21 cellular contexts compared by ENCODE assay signal in genomic region chr6:114312931-114313330, GRCh38. TPM values are rescaled to one million over a fixed set of nuclear protein-coding genes. Genes with fewer than 3 reads are reported as not detected.
DNase-seq lines count a peak whose midpoint lies in the region; ATAC-seq and TF ChIP-seq lines count a peak whose summit lies in the region.
"Had no signal": no experiment of that assay in that cellular context is flagged by ENCODE, and none has a peak within 500 bp of the region (broad histone marks: within the 10 kb centered on the region; RNA-seq: fewer than 3 reads in every experiment).

No MANE protein-coding gene starts in this region.

- peak overlapping the region; percentile 22; the same call in 1 of the 2 replicates for H2AFZ ChIP-seq in KMS-11 (ENCODE audit: low read depth)

- ATAC-seq in GM19035 (IDR thresholded peaks at IDR 0.05; ENCODE audit: unreplicated experiment) = peak; percentile 87
- ATAC-seq in HG02885 (IDR thresholded peaks at IDR 0.05; ENCODE audit: poor library complexity, unreplicated experiment) = peak; percentile 69
- no peak for ATAC-seq in HG02798 (IDR thresholded peaks at IDR 0.05; ENCODE audit: poor library complexity, unreplicated experiment)
- no peak for ATAC-seq in GM19023 (IDR thresholded peaks at IDR 0.05; ENCODE audit: unreplicated experiment)
- ATAC-seq: HCT116, lower lobe of right lung, Right ventricle myocardium inferior had no signal

- peaks cover 0 to 2% of the 10 kb centered on the region in 2 donors for H3K27me3 Mint-ChIP-seq in CD4-positive, alpha-beta memory T cell
- H3K27me3 Mint-ChIP-seq: type B pancreatic cell had no signal

- H3K4me1 ChIP-seq in KMS-11 (ENCODE audit: low read depth, poor library complexity, severe bottlenecking) = peaks cover 62% of the 10 kb centered on the region
- no peaks in the 10 kb centered on the region for H3K4me1 ChIP-seq in CD4-positive, alpha-beta memory T cell (ENCODE audit: insufficient read depth, low read length)
- H3K4me1 ChIP-seq: lower lobe of right lung, stomach had no signal

- no peak overlapping the region for H3K27ac Mint-ChIP-seq in CD4-positive, alpha-beta memory T cell
- H3K27ac Mint-ChIP-seq: type B pancreatic cell had no signal

- H3K4me3 ChIP-seq in KMS-11 (IDR thresholded peaks at IDR 0.05; ENCODE audit: insufficient read depth, low read depth, low read length) = no peak overlapping the region
- no peak overlapping the region for H3K4me3 ChIP-seq in CD4-positive, alpha-beta memory T cell (ENCODE audit: low read length in 2 of 2)
- H3K4me3 ChIP-seq: lower lobe of right lung, stomach had no signal

- H3K27me3 ChIP-seq in KMS-11 (ENCODE audit: insufficient read depth, low read depth) = no peaks in the 10 kb centered on the region
- H3K27me3 ChIP-seq in CD4-positive, alpha-beta memory T cell (ENCODE audit: insufficient read depth, low read length) = no peaks in the 10 kb centered on the region
- H3K27me3 ChIP-seq: stomach had no signal

- no peak for TF ChIP-seq CTCF in KMS-11 (conservative IDR thresholded peaks at IDR 0.05; ENCODE audit: low read depth, low read length)

- H3K36me3 Mint-ChIP-seq in CD4-positive, alpha-beta memory T cell = no peaks in the 10 kb centered on the region
- H3K36me3 Mint-ChIP-seq: type B pancreatic cell had no signal

- DNase-seq in EH (ENCODE audit: low read depth) = peak; percentile 9
- no peak for DNase-seq in CD4-positive, alpha-beta memory T cell
- DNase-seq in ecto neural progenitor cell (ENCODE audit: low spot score) = no peak
- DNase-seq: activated CD4-positive, alpha-beta T cell treated with anti-CD3 and anti-CD28 coated beads for 4 hours; AML-193; lower lobe of right lung; NCI-H2029 treated with DMSO at 0.1 percent for 48 hours; NCI-H510A; stimulated activated CD4-positive, alpha-beta T cell treated with anti-CD3 and anti-CD28 coated beads, Interleukin-4, amount 100 ng/mL, for 24 hours; stomach had no signal

- intact Hi-C loops in CD4-positive, alpha-beta memory T cell (cut with micrococcal nuclease) = no loop called here

- H3K4me3 Mint-ChIP-seq in CD4-positive, alpha-beta memory T cell = no peak overlapping the region
- H3K4me3 Mint-ChIP-seq: type B pancreatic cell had no signal

- H3K27ac ChIP-seq in KMS-11 = peak overlapping the region; percentile 52; the same call in 1 of the 2 replicates
- H3K27ac ChIP-seq in CD4-positive, alpha-beta memory T cell (ENCODE audit: low read depth, low read length) = no peak overlapping the region
- H3K27ac ChIP-seq: 22Rv1, lower lobe of right lung, stomach had no signal

- POLR2A ChIA-PET in CD4-positive, alpha-beta memory T cell (lab: Charles Lee; ENCODE audit: partially characterized antibody) = no interaction called here

- no peak overlapping the region; the same call in 1 of the 2 replicates for H3K9ac ChIP-seq in KMS-11

- H3K36me3 ChIP-seq in KMS-11 (ENCODE audit: insufficient read depth) = no peaks in the 10 kb centered on the region; the same call in 1 of the 2 replicates
- H3K36me3 ChIP-seq in CD4-positive, alpha-beta memory T cell (ENCODE audit: insufficient read depth, low read length) = no peaks in the 10 kb centered on the region
- H3K36me3 ChIP-seq: lower lobe of right lung, stomach had no signal

- H3K4me2 ChIP-seq in KMS-11 = peak overlapping the region; percentile 63

- no peaks in the 10 kb centered on the region for H3K79me2 ChIP-seq in KMS-11 (ENCODE audit: insufficient read depth, low read depth)

- CTCF ChIA-PET in CD4-positive, alpha-beta memory T cell (lab: Charles Lee; ENCODE audit: partially characterized antibody) = no interaction called here

- no peaks in the 10 kb centered on the region for H3K4me1 Mint-ChIP-seq in CD4-positive, alpha-beta memory T cell

- H3K9me3 Mint-ChIP-seq in CD4-positive, alpha-beta memory T cell = peaks cover 0 to 2% (median 0%) of the 10 kb centered on the region in 8 donors
- H3K9me3 Mint-ChIP-seq: type B pancreatic cell had no signal

- no peaks in the 10 kb centered on the region for H3K9me3 ChIP-seq in CD4-positive, alpha-beta memory T cell (ENCODE audit: control insufficient read depth in 1 of 2, low read length in 2 of 2)
- H3K9me3 ChIP-seq: lower lobe of right lung, stomach had no signal

- H4K20me1 ChIP-seq in KMS-11 (ENCODE audit: insufficient read depth) = no peaks in the 10 kb centered on the region

RNA-seq across cellular contexts. Expression of gene HS3ST5, which starts 29.9 kb away (rescaled TPM):
- total RNA-seq in CD4-positive, alpha-beta memory T cell = not detected
- polyA plus RNA-seq in CD4-positive, alpha-beta memory T cell = not detected
- total RNA-seq: Daoy, endothelial cell of umbilical vein, Right ventricle myocardium inferior had no signal
- polyA plus RNA-seq: endothelial cell of umbilical vein had no signal

Comparison
In these comparisons a context has a peak if more than half of its experiments do, and no peak if none do; other contexts are left out.
1. ATAC-seq: peak in GM19035 (single experiment) and HG02885 (single experiment); none in HG02798 (single experiment) and GM19023 (single experiment).